Comparison of ENCODE assay signal across 30 cellular contexts in genomic region chr15:92629276-92629974, GRCh38. TPM values are rescaled to one million over a fixed set of nuclear protein-coding genes. Genes with fewer than 3 reads are reported as not detected.
A peak's percentile ranks its signal among the peaks of the same experiment; 100 is the strongest.
DNase-seq lines count a peak whose midpoint lies in the region; ATAC-seq and TF ChIP-seq lines count a peak whose summit lies in the region.
"Had no signal": no experiment of that assay in that cellular context is flagged by ENCODE, and none has a peak within 500 bp of the region (broad histone marks: within the 10 kb centered on the region; RNA-seq: fewer than 3 reads in every experiment).

No MANE protein-coding gene starts in this region.

- no peak overlapping the region for H3K4me3 ChIP-seq in BLaER1
- no peak overlapping the region for H3K4me3 ChIP-seq in RWPE2 (ENCODE audit: severe bottlenecking)
- H3K4me3 ChIP-seq: A549, pancreas, right lobe of liver, transverse colon had no signal

- peak; percentile 26 for DNase-seq in activated CD8-positive, alpha-beta T cell treated with anti-CD3 and anti-CD28 coated beads for 36 hours
- DNase-seq in activated CD8-positive, alpha-beta T cell treated with anti-CD3 and anti-CD28 coated beads, Interleukin-2, amount 10 ng/mL, durations not matched to agents 7 days and 5 days, result no peak
- DNase-seq in RWPE2 (ENCODE audit: low spot score), result peak; percentile 54
- peak; percentile 31 for DNase-seq in islet precursor cell
- no peak for DNase-seq in NCI-H748 treated with DMSO at 0.1 percent for 48 hours (lab: John Stamatoyannopoulos, UW)
- DNase-seq in H4 (ENCODE audit: low spot score), result no peak
- DNase-seq: activated CD4-positive, CD25-positive, alpha-beta regulatory T cell treated with anti-CD3 and anti-CD28 coated beads, Interleukin-2, amount 50 U/mL, for 72 hours; activated CD8-positive, alpha-beta memory T cell treated with anti-CD3 and anti-CD28 coated beads, Interleukin-2, amount 50 U/mL, for 4 hours; BE2C; cerebellar nuclear complex; COR-L47; DND-41; foreskin fibroblast; HFFc6; hippocampal formation; left ventricle myocardium superior; NCI-H1048; NCI-H1930; NCI-H2227 treated with DMSO at 0.1 percent for 48 hours; nephron progenitor cell; pancreas; right lobe of liver; SHP77; SW 1271; transverse colon had no signal

- H3K4me1 Mint-ChIP-seq in activated CD8-positive, alpha-beta T cell treated with anti-CD3 and anti-CD28 coated beads for 36 hours (ENCODE audit: low read depth), result peaks cover 17% of the 10 kb centered on the region
- peaks cover 6% of the 10 kb centered on the region for H3K4me1 Mint-ChIP-seq in activated CD8-positive, alpha-beta T cell treated with anti-CD3 and anti-CD28 coated beads, Interleukin-2, amount 10 ng/mL, durations not matched to agents 7 days and 5 days (ENCODE audit: low read depth)

- peaks cover 2% of the 10 kb centered on the region for H3K27me3 Mint-ChIP-seq in activated CD8-positive, alpha-beta T cell treated with anti-CD3 and anti-CD28 coated beads for 36 hours
- peaks cover 2% of the 10 kb centered on the region for H3K27me3 Mint-ChIP-seq in activated CD8-positive, alpha-beta T cell treated with anti-CD3 and anti-CD28 coated beads, Interleukin-2, amount 10 ng/mL, durations not matched to agents 7 days and 5 days (ENCODE audit: low read depth)
- H3K27me3 Mint-ChIP-seq: activated naive CD4-positive, alpha-beta T cell treated with anti-CD3 and anti-CD28 coated beads, Interleukin-2, amount 10 ng/mL, durations not matched to agents 7 days and 5 days; stimulated activated naive CD8-positive, alpha-beta T cell treated with anti-CD3 and anti-CD28 coated beads, Interleukin-15, Interleukin-2, amounts not matched to agents 100 ng/mL and 50 ng/mL, for 24 hours had no signal

- POLR2A ChIA-PET in activated CD8-positive, alpha-beta T cell treated with anti-CD3 and anti-CD28 coated beads for 36 hours (lab: Charles Lee), result interaction anchor here (0.6 kb wide), 1 partner anchor 58 kb away, joined by 3 read pairs; no protein-coding TSS in a partner anchor
- POLR2A ChIA-PET in activated CD8-positive, alpha-beta T cell treated with anti-CD3 and anti-CD28 coated beads, Interleukin-2, amount 10 ng/mL, durations not matched to agents 7 days and 5 days (lab: Charles Lee), result no interaction called here

- no peak for TF ChIP-seq CTCF in activated CD8-positive, alpha-beta T cell treated with anti-CD3 and anti-CD28 coated beads for 36 hours (IDR thresholded peaks at IDR 0.05)
- TF ChIP-seq CTCF in RWPE2 (IDR thresholded peaks at IDR 0.05; ENCODE audit: poor library complexity, severe bottlenecking), result no peak

- H3K4me3 Mint-ChIP-seq in activated CD8-positive, alpha-beta T cell treated with anti-CD3 and anti-CD28 coated beads for 36 hours, result no peak overlapping the region
- H3K4me3 Mint-ChIP-seq in activated CD8-positive, alpha-beta T cell treated with anti-CD3 and anti-CD28 coated beads, Interleukin-2, amount 10 ng/mL, durations not matched to agents 7 days and 5 days, result no peak overlapping the region
- H3K4me3 Mint-ChIP-seq: activated naive CD4-positive, alpha-beta T cell treated with anti-CD3 and anti-CD28 coated beads, Interleukin-2, amount 10 ng/mL, durations not matched to agents 7 days and 5 days; HFFc6; nephron progenitor cell; stimulated activated naive CD8-positive, alpha-beta T cell treated with anti-CD3 and anti-CD28 coated beads, Interleukin-15, Interleukin-2, amounts not matched to agents 100 ng/mL and 50 ng/mL, for 24 hours had no signal

- intact Hi-C loops in activated CD8-positive, alpha-beta T cell treated with anti-CD3 and anti-CD28 coated beads for 36 hours (cut with micrococcal nuclease), result no loop called here

- no peaks in the 10 kb centered on the region for H4K20me1 ChIP-seq in BLaER1

- ATAC-seq in activated CD8-positive, alpha-beta T cell treated with anti-CD3 and anti-CD28 coated beads for 36 hours, result no peak
- ATAC-seq in activated CD8-positive, alpha-beta T cell treated with anti-CD3 and anti-CD28 coated beads, Interleukin-2, amount 10 ng/mL, durations not matched to agents 7 days and 5 days, result no peak
- 0 out of 3 replicates have a peak, but pooled peaks have one; percentile 9 for ATAC-seq in RWPE2 (ENCODE audit: low read depth)
- no peak for ATAC-seq in HG02884 (IDR thresholded peaks at IDR 0.05; ENCODE audit: unreplicated experiment)
- ATAC-seq: A549, left ventricle myocardium superior, pancreas, right lobe of liver had no signal

- CTCF ChIA-PET in activated CD8-positive, alpha-beta T cell treated with anti-CD3 and anti-CD28 coated beads for 36 hours (lab: Charles Lee), result interaction anchor here (1.1 kb wide), 1 partner anchor 86 kb away, joined by 5 read pairs; no protein-coding TSS in a partner anchor
- CTCF ChIA-PET in activated CD8-positive, alpha-beta T cell treated with anti-CD3 and anti-CD28 coated beads, Interleukin-2, amount 10 ng/mL, durations not matched to agents 7 days and 5 days (lab: Charles Lee), result no interaction called here

- H3K4me1 ChIP-seq in BLaER1, result peaks cover 60% of the 10 kb centered on the region
- H3K4me1 ChIP-seq in RWPE2 (ENCODE audit: insufficient read depth, poor library complexity, severe bottlenecking), result no peaks in the 10 kb centered on the region
- H3K4me1 ChIP-seq: A549, right lobe of liver had no signal

- H3K27me3 ChIP-seq in BLaER1 (no peaks in the 10 kb centered on the region), RWPE2 (ENCODE audit: insufficient read depth, poor library complexity, severe bottlenecking) (no peaks in the 10 kb centered on the region)
- H3K27me3 ChIP-seq: BE2C, pancreas, right lobe of liver, transverse colon had no signal

- H3K36me3 ChIP-seq in BLaER1 (no peaks in the 10 kb centered on the region), RWPE2 (ENCODE audit: low read depth) (no peaks in the 10 kb centered on the region)
- H3K36me3 ChIP-seq: BE2C, right lobe of liver, transverse colon had no signal

- H3K36me3 Mint-ChIP-seq in activated CD8-positive, alpha-beta T cell treated with anti-CD3 and anti-CD28 coated beads for 36 hours (ENCODE audit: low read depth), result peaks cover 1% of the 10 kb centered on the region
- no peaks in the 10 kb centered on the region for H3K36me3 Mint-ChIP-seq in activated CD8-positive, alpha-beta T cell treated with anti-CD3 and anti-CD28 coated beads, Interleukin-2, amount 10 ng/mL, durations not matched to agents 7 days and 5 days (ENCODE audit: low read depth)
- H3K36me3 Mint-ChIP-seq: activated naive CD4-positive, alpha-beta T cell treated with anti-CD3 and anti-CD28 coated beads, Interleukin-2, amount 10 ng/mL, durations not matched to agents 7 days and 5 days had no signal

- H3K9me3 Mint-ChIP-seq in activated CD8-positive, alpha-beta T cell treated with anti-CD3 and anti-CD28 coated beads for 36 hours, result peaks cover 2% of the 10 kb centered on the region
- H3K9me3 Mint-ChIP-seq in activated CD8-positive, alpha-beta T cell treated with anti-CD3 and anti-CD28 coated beads, Interleukin-2, amount 10 ng/mL, durations not matched to agents 7 days and 5 days (ENCODE audit: insufficient read depth), result no peaks in the 10 kb centered on the region
- H3K9me3 Mint-ChIP-seq: activated naive CD4-positive, alpha-beta T cell treated with anti-CD3 and anti-CD28 coated beads, Interleukin-2, amount 10 ng/mL, durations not matched to agents 7 days and 5 days; stimulated activated naive CD8-positive, alpha-beta T cell treated with anti-CD3 and anti-CD28 coated beads, Interleukin-15, Interleukin-2, amounts not matched to agents 100 ng/mL and 50 ng/mL, for 24 hours had no signal

- H3K4me2 ChIP-seq in BLaER1, result peak overlapping the region; percentile 81
- H3K4me2 ChIP-seq: A549 had no signal

- no peak overlapping the region for H3K9ac ChIP-seq in BLaER1

- H3K9me3 ChIP-seq in BLaER1 (peaks cover 7% of the 10 kb centered on the region; the same call in 1 of the 2 replicates), RWPE2 (ENCODE audit: severe bottlenecking) (no peaks in the 10 kb centered on the region)
- H3K9me3 ChIP-seq: A549, BE2C, pancreas, right lobe of liver, transverse colon had no signal

- no peak overlapping the region for H3K27ac Mint-ChIP-seq in activated CD8-positive, alpha-beta T cell treated with anti-CD3 and anti-CD28 coated beads for 36 hours
- H3K27ac Mint-ChIP-seq in activated CD8-positive, alpha-beta T cell treated with anti-CD3 and anti-CD28 coated beads, Interleukin-2, amount 10 ng/mL, durations not matched to agents 7 days and 5 days, result no peak overlapping the region
- H3K27ac Mint-ChIP-seq: activated naive CD4-positive, alpha-beta T cell treated with anti-CD3 and anti-CD28 coated beads, Interleukin-2, amount 10 ng/mL, durations not matched to agents 7 days and 5 days; HFFc6; nephron progenitor cell had no signal

- H3K27ac ChIP-seq in BLaER1 (peak overlapping the region; percentile 72), RWPE2 (ENCODE audit: poor library complexity, severe bottlenecking) (no peak overlapping the region)
- H3K27ac ChIP-seq: A549, pancreas, right lobe of liver, transverse colon had no signal

RNA-seq across cellular contexts. Expression of gene FAM174B, which starts 26.1 kb away (rescaled TPM):
- 1 to 10 TPM; 2.6 to 3.0 TPM for total RNA-seq in activated CD8-positive, alpha-beta T cell treated with anti-CD3 and anti-CD28 coated beads for 36 hours
- 1 to 10 TPM; 2.5 to 3.3 TPM for total RNA-seq in activated CD8-positive, alpha-beta T cell treated with anti-CD3 and anti-CD28 coated beads, Interleukin-2, amount 10 ng/mL, durations not matched to agents 7 days and 5 days
- 0.06 and 0.14 TPM in 2 replicates for total RNA-seq in H4 (2014; rRNA removed; shearing (Covaris generic))

Comparison
In these comparisons a context has a peak if more than half of its experiments do, and no peak if none do; other contexts are left out.
1. DNase-seq: peak in activated CD8-positive, alpha-beta T cell treated with anti-CD3 and anti-CD28 coated beads for 36 hours (single experiment), RWPE2 (single experiment) and islet precursor cell (single experiment); none in activated CD8-positive, alpha-beta T cell treated with anti-CD3 and anti-CD28 coated beads, Interleukin-2, amount 10 ng/mL, durations not matched to agents 7 days and 5 days (single experiment), NCI-H748 treated with DMSO at 0.1 percent for 48 hours (single experiment) and H4 (single experiment).